Comparison of ENCODE assay signal across 22 cellular contexts in the genomic region with DNA sequence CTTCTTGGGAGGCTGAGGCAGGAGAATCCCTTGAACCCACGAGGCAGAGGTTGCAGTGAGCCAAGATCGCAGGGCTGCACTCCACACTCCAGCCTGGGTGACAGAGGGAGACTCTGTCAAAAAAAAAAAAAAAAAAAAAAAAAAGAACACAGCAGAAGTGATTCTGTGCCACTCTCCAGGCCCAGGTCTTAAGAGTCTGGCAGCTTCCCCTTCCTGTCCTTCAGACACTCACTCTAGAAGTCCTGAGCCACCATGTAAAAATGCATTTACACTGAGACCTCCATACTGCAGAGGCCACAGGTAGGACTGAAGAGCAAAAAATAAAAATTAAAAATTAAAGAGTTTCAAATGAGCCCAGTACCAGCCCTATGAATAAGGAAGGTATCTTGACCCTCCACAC.
"Had no signal": no experiment of that assay in that cellular context is flagged by ENCODE, and none has a peak within 500 bp of the region (broad histone marks: within the 10 kb centered on the region; RNA-seq: fewer than 3 reads in every experiment).

No MANE protein-coding gene starts in this region.

- H3K4me3 ChIP-seq: esophagus squamous epithelium, gastroesophageal sphincter, left ventricle myocardium inferior, lower lobe of right lung, sigmoid colon, skin epidermis, thyroid gland had no signal

- H3K27me3 ChIP-seq: esophagus squamous epithelium, gastroesophageal sphincter, sigmoid colon, thyroid gland had no signal

- H3K36me3 Mint-ChIP-seq: type B pancreatic cell had no signal

- FAIRE-seq: colon, urothelium cell line had no signal

- DNase-seq: effector memory CD8-positive, alpha-beta T cell; esophagus squamous epithelium; foreskin fibroblast; glutamatergic neuron; islet precursor cell; left ventricle myocardium inferior; lower lobe of right lung; mesenchymal stem cell; naive thymus-derived CD4-positive, alpha-beta T cell; nephron progenitor cell; sigmoid colon; stimulated activated CD4-positive, alpha-beta T cell treated with anti-CD3 and anti-CD28 coated beads, Interleukin-2, amount 100 ng/mL, for 24 hours; stimulated activated CD4-positive, alpha-beta T cell treated with anti-CD3 and anti-CD28 coated beads, Interleukin-4, amount 100 ng/mL, for 4 hours; stimulated activated naive CD4-positive, alpha-beta T cell treated with Interleukin-2 at 50 U/mL for 16 hours; thyroid gland had no signal

- H3K27ac ChIP-seq: epithelial cell of prostate, esophagus squamous epithelium, gastroesophageal sphincter, left ventricle myocardium inferior, lower lobe of right lung, sigmoid colon, skin epidermis, thyroid gland had no signal

- ATAC-seq: effector memory CD8-positive, alpha-beta T cell; gastroesophageal sphincter; lower lobe of right lung; naive thymus-derived CD4-positive, alpha-beta T cell had no signal

- H3K9me3 Mint-ChIP-seq: dendritic cell treated with granulocyte-macrophage colony-stimulating factor and Interleukin-4, amounts not matched to agents 40 ng/mL and 50 ng/mL, for 4 days; effector memory CD8-positive, alpha-beta T cell had no signal

- H3K36me3 ChIP-seq: esophagus squamous epithelium, gastroesophageal sphincter, left ventricle myocardium inferior, lower lobe of right lung, sigmoid colon, thyroid gland had no signal

- H3K27ac Mint-ChIP-seq: dendritic cell treated with granulocyte-macrophage colony-stimulating factor and Interleukin-4, amounts not matched to agents 40 ng/mL and 50 ng/mL, for 4 days; effector memory CD8-positive, alpha-beta T cell; naive thymus-derived CD4-positive, alpha-beta T cell; nephron progenitor cell; type B pancreatic cell had no signal

- H3K4me1 Mint-ChIP-seq: naive thymus-derived CD4-positive, alpha-beta T cell had no signal

- H3K4me1 ChIP-seq: esophagus squamous epithelium, left ventricle myocardium inferior, lower lobe of right lung, sigmoid colon, thyroid gland had no signal

- H3K9me3 ChIP-seq: esophagus squamous epithelium, sigmoid colon, thyroid gland had no signal

- H3K4me3 Mint-ChIP-seq: dendritic cell treated with granulocyte-macrophage colony-stimulating factor and Interleukin-4, amounts not matched to agents 40 ng/mL and 50 ng/mL, for 4 days; effector memory CD8-positive, alpha-beta T cell; naive thymus-derived CD4-positive, alpha-beta T cell; nephron progenitor cell; type B pancreatic cell had no signal

- H3K27me3 Mint-ChIP-seq: dendritic cell treated with granulocyte-macrophage colony-stimulating factor and Interleukin-4, amounts not matched to agents 40 ng/mL and 50 ng/mL, for 4 days had no signal
